Comparison of ENCODE assay signal across 13 cellular contexts in genomic region chr22:17444204-17444504, GRCh38.
"Had no signal": no experiment of that assay in that cellular context is flagged by ENCODE, and none has a peak within 500 bp of the region (broad histone marks: within the 10 kb centered on the region; RNA-seq: fewer than 3 reads in every experiment).

No MANE protein-coding gene starts in this region.

- H3K27ac ChIP-seq: epithelial cell of prostate, left lung, right lobe of liver, spleen had no signal

- H3K9me3 ChIP-seq: left lung, right lobe of liver, spleen, upper lobe of left lung had no signal

- H3K27me3 ChIP-seq: left lung, right lobe of liver, spleen, upper lobe of left lung had no signal

- H3K36me3 ChIP-seq: left lung, right lobe of liver, spleen, upper lobe of left lung had no signal

- DNase-seq: activated CD4-positive, alpha-beta T cell treated with anti-CD3 and anti-CD28 coated beads for 1 hour; activated CD4-positive, alpha-beta T cell treated with anti-CD3 and anti-CD28 coated beads, Interleukin-2, amount 50 U/mL, for 4 hours; activated naive CD4-positive, alpha-beta T cell treated with anti-CD3 and anti-CD28 coated beads for 36 hours; activated T-cell treated with anti-CD3 and anti-CD28 coated beads for 4 hours; cortex of kidney; effector CD4-positive, alpha-beta T cell; islet precursor cell; left lung; right lobe of liver; spleen; stimulated activated naive CD8-positive, alpha-beta T cell treated with anti-CD3 and anti-CD28 coated beads, Interleukin-15, amount 100 ng/mL, for 72 hours; upper lobe of left lung had no signal

- ATAC-seq: right lobe of liver; stimulated activated naive CD8-positive, alpha-beta T cell treated with anti-CD3 and anti-CD28 coated beads, Interleukin-15, amount 100 ng/mL, for 72 hours had no signal

- H3K4me3 ChIP-seq: left lung, right lobe of liver, spleen, upper lobe of left lung had no signal

- H3K4me1 ChIP-seq: left lung, right lobe of liver, spleen, upper lobe of left lung had no signal
